In the genomic region with DNA sequence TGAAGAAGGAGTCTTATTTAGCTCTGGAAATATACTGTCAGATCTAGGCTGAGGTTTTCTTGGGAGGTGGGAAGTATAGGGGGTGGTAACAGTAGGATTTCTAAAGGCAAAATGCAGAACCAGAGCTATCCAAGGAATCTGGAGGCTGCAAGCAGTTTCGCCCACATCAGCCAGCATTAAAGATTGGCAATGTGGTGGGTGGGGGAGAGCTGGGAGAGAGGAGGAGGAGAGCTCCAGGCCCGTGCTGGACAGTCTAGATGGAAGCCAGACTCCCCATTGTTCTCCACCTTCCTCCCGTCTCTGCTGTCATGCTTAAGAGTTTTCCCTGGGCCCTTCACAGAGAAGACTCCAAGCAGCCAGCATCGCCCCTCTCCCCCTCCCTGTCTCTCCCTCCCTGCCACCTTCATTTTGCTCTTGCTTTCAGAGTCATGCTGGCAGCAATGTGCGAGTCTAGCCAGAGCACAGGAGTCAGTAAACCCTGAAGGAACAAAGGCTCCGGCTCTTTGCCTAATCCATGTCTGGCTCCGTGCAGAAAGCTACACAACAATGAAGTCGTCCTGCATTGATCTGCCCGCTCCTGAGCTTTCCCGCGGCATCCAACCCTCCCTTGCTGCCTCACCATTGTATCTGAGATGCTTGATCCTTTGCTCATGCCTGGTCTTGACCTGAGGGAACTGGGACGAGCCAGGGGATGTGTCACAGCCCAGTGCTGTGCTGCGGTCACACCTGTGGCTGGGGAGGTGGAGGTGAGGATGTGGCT, we compare ENCODE assay signal across 19 cellular contexts.
"Had no signal": no experiment of that assay in that cellular context is flagged by ENCODE, and none has a peak within 500 bp of the region (broad histone marks: within the 10 kb centered on the region; RNA-seq: fewer than 3 reads in every experiment).

No MANE protein-coding gene starts in this region.

- H3K27me3 ChIP-seq: dorsolateral prefrontal cortex, gastroesophageal sphincter, heart right ventricle, tibial nerve, vagina had no signal

- H3K27ac ChIP-seq: gastroesophageal sphincter, heart right ventricle, tibial nerve, vagina had no signal

- H3K4me1 ChIP-seq: gastroesophageal sphincter, heart right ventricle, vagina had no signal

- H3K9me3 ChIP-seq: gastroesophageal sphincter, heart right ventricle, tibial nerve, vagina had no signal

- H3K4me3 ChIP-seq: dorsolateral prefrontal cortex, gastroesophageal sphincter, heart right ventricle, tibial nerve, vagina had no signal

- DNase-seq: activated CD4-positive, alpha-beta memory T cell treated with anti-CD3 and anti-CD28 coated beads, Interleukin-2, amount 10 ng/mL, durations not matched to agents 7 days and 5 days; activated CD4-positive, alpha-beta T cell treated with anti-CD3 and anti-CD28 coated beads for 48 hours; activated CD4-positive, CD25-positive, alpha-beta regulatory T cell; activated CD8-positive, alpha-beta memory T cell treated with anti-CD3 and anti-CD28 coated beads, Interleukin-2, amount 10 ng/mL, durations not matched to agents 7 days and 5 days; erythroblast; heart right ventricle; kidney glomerular epithelial cell; left ventricle myocardium superior; naive thymus-derived CD8-positive, alpha-beta T cell; stimulated activated CD4-positive, alpha-beta T cell treated with anti-CD3 and anti-CD28 coated beads, Interleukin-12 subunit alpha, Interleukin-12 subunit beta, amount 100 ng/mL, for 4 hours; stimulated activated CD4-positive, alpha-beta T cell treated with anti-CD3 and anti-CD28 coated beads, Interleukin-1b, Interleukin-23, amount 100 ng/mL, for 48 hours; stimulated activated CD8-positive, alpha-beta memory T cell treated with anti-CD3 and anti-CD28 coated beads, Interleukin-4, amount 100 ng/mL, for 48 hours; stimulated activated naive CD4-positive, alpha-beta T cell; T-helper 1 cell; T-helper 9 cell had no signal

- ATAC-seq: activated CD8-positive, alpha-beta memory T cell treated with anti-CD3 and anti-CD28 coated beads, Interleukin-2, amount 10 ng/mL, durations not matched to agents 7 days and 5 days; gastroesophageal sphincter; heart right ventricle; left ventricle myocardium superior; naive thymus-derived CD8-positive, alpha-beta T cell had no signal

- H3K36me3 ChIP-seq: gastroesophageal sphincter, heart right ventricle, vagina had no signal
